Comparison of ENCODE assay signal across 8 cellular contexts in genomic region chr21:31201548-31201947, GRCh38.
DNase-seq lines count a peak whose midpoint lies in the region; ATAC-seq and TF ChIP-seq lines count a peak whose summit lies in the region.
"Had no signal": no experiment of that assay in that cellular context is flagged by ENCODE, and none has a peak within 500 bp of the region (broad histone marks: within the 10 kb centered on the region; RNA-seq: fewer than 3 reads in every experiment).

No MANE protein-coding gene starts in this region.

- H3K9me3 ChIP-seq in subcutaneous abdominal adipose tissue (ENCODE audit: control insufficient read depth in 5 of 5, low read length in 5 of 5) (no peaks in the 10 kb centered on the region), OCI-LY7 (ENCODE audit: low read length) (no peaks in the 10 kb centered on the region)

- H4K20me1 ChIP-seq in OCI-LY7 (ENCODE audit: insufficient read depth, low read length), result no peaks in the 10 kb centered on the region

- no peak overlapping the region for H3K4me3 ChIP-seq in subcutaneous abdominal adipose tissue (ENCODE audit: low read depth in 1 of 5, low read length in 5 of 5)
- no peak overlapping the region for H3K4me3 ChIP-seq in OCI-LY7 (ENCODE audit: low read depth, low read length, poor library complexity, severe bottlenecking)

- H3K9me2 ChIP-seq in OCI-LY7 (ENCODE audit: insufficient read depth, low read length), result no peaks in the 10 kb centered on the region

- peaks cover 3 to 23% (median 14%) of the 10 kb centered on the region in 5 donors for H3K4me1 ChIP-seq in subcutaneous abdominal adipose tissue (ENCODE audit: control insufficient read depth in 5 of 5, insufficient read depth in 5 of 5, low read length in 5 of 5)
- H3K4me1 ChIP-seq in OCI-LY7 (ENCODE audit: insufficient read depth, low read length, poor library complexity, severe bottlenecking), result no peaks in the 10 kb centered on the region

- intact Hi-C loops in Right ventricle myocardium superior (cut with DNase I), result no loop called here
- intact Hi-C loops in OCI-LY7 (cut with micrococcal nuclease; ENCODE audit: unreplicated experiment), result loop anchor here (5.0 kb wide), 1 partner anchor 306 kb away; no protein-coding TSS in a partner anchor

- no peak overlapping the region for H3K4me2 ChIP-seq in OCI-LY7 (ENCODE audit: low read length)

- POLR2A ChIA-PET in OCI-LY7 (lab: Charles Lee), result interaction anchor here (0.8 kb wide), 1 partner anchor 369 kb away, joined by 4 read pairs; no protein-coding TSS in a partner anchor

- TF ChIP-seq CTCF in OCI-LY7 (conservative IDR thresholded peaks at IDR 0.05; ENCODE audit: low read length), result no peak

- H3K36me3 ChIP-seq in subcutaneous abdominal adipose tissue (ENCODE audit: control insufficient read depth in 5 of 5, insufficient read depth in 5 of 5, low read length in 5 of 5) (no peaks in the 10 kb centered on the region), OCI-LY7 (ENCODE audit: insufficient read depth, low read length) (no peaks in the 10 kb centered on the region)

- H3K27ac ChIP-seq in subcutaneous abdominal adipose tissue (ENCODE audit: low read depth, low read length) (peak overlapping the region; percentile 72), OCI-LY7 (ENCODE audit: low read depth, low read length, poor library complexity, severe bottlenecking) (no peak overlapping the region)

- no peaks in the 10 kb centered on the region for H3K27me3 ChIP-seq in subcutaneous abdominal adipose tissue (ENCODE audit: control insufficient read depth in 5 of 5, insufficient read depth in 4 of 5, low read length in 5 of 5)

- ATAC-seq in GM19463 (IDR thresholded peaks at IDR 0.05; ENCODE audit: unreplicated experiment) (peak; percentile 83), Right ventricle myocardium superior (ENCODE audit: poor library complexity) (peak; percentile 95), GM21786 (IDR thresholded peaks at IDR 0.05; ENCODE audit: unreplicated experiment) (no peak)

- CTCF ChIA-PET in OCI-LY7 (lab: Charles Lee; ENCODE audit: unreplicated experiment), result no interaction called here

- H3K9ac ChIP-seq in subcutaneous abdominal adipose tissue (ENCODE audit: low read length in 5 of 5), result peak overlapping the region in 2 of 5 donors; percentile 26 to 44

- H2AFZ ChIP-seq in OCI-LY7 (ENCODE audit: low read length), result no peak overlapping the region

- no peaks in the 10 kb centered on the region for H3K79me2 ChIP-seq in OCI-LY7 (ENCODE audit: insufficient read depth, low read depth, low read length)

- DNase-seq in NCI-H460 (ENCODE audit: extremely low read depth, low read depth), result peak; percentile 54
- DNase-seq in Right ventricle myocardium superior, result peak; percentile 44
- DNase-seq in T1000 (lab: John Stamatoyannopoulos, UW), result no peak
- DNase-seq in OCI-LY7 (ENCODE audit: low spot score), result no peak
- DNase-seq: stimulated activated CD4-positive, alpha-beta T cell treated with anti-CD3 and anti-CD28 coated beads, Interleukin-2, amount 100 ng/mL, for 48 hours had no signal

- no TSS peak for BruUV-seq in OCI-LY7 (replicated peaks; lab: Mats Ljungman, UMichigan)

Comparison
In these comparisons a context has a peak if more than half of its experiments do, and no peak if none do; other contexts are left out.
1. DNase-seq: peak in NCI-H460 (single experiment) and Right ventricle myocardium superior (single experiment); none in T1000 (single experiment) and OCI-LY7 (single experiment).